2 cellular contexts compared by ENCODE assay signal in the genomic region with DNA sequence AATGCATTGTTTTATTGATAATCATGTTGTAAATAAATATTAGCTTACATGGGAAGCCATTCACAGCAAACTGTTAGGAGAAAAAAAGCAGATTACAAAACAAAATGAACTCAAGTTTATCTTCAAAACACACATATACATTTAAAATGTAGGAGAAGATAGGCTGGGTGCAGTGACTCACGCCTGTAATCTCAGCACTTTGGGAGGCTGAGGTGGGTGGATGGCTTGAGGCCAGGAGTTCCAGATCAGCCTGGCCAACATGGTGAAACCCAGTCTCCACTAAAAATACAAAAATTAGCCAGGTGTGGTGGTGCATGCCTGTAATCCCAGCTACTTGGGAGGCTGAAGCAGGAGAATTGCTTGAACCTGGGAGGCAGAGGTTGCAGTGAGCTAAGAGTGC.
TF ChIP-seq lines count a peak whose summit lies in the region.

No MANE protein-coding gene starts in this region.

TF ChIP-seq in HEK293, 187 proteins besides CTCF, POLR2A, EP300 and RAD21:
- TF ChIP-seq ZFHX2 (tag by site-specific recombination; conservative IDR thresholded peaks at IDR 0.05) (peak; percentile 67), EGR2 (tag by site-specific recombination; IDR thresholded peaks at IDR 0.05; ENCODE audit: low read depth) (peak; percentile 63; the same call in 1 of the 2 replicates)
TF ChIP-seq in HEK293: peak in this region for 2; not testable (repeated sequence) for 185.

TF ChIP-seq in K562, 482 proteins besides CTCF, POLR2A, EP300 and RAD21:
- peak; percentile 9; the same call in 1 of the 2 replicates for TF ChIP-seq NCOR1 (IDR thresholded peaks at IDR 0.05)
- TF ChIP-seq CBFA2T3 (IDR thresholded peaks at IDR 0.05): peak; percentile 75
- TF ChIP-seq EGR1 (conservative IDR thresholded peaks at IDR 0.05): peak; percentile 76
- peak; percentile 78 for TF ChIP-seq NFIC (IDR thresholded peaks at IDR 0.05)
- peak; percentile 71 to 79; a peak in 3 of 4 replicates for TF ChIP-seq KDM1A (IDR thresholded peaks at IDR 0.05)
- peak; percentile 54 for TF ChIP-seq CBFA2T2 (conservative IDR thresholded peaks at IDR 0.05)
